Comparison of ENCODE assay signal across 16 cellular contexts in genomic region chr1:58035523-58035922, GRCh38.
A peak's percentile ranks its signal among the peaks of the same experiment; 100 is the strongest.
DNase-seq lines count a peak whose midpoint lies in the region; ATAC-seq, FAIRE-seq and TF ChIP-seq lines count a peak whose summit lies in the region.
"Had no signal": no experiment of that assay in that cellular context is flagged by ENCODE, and none has a peak within 500 bp of the region (broad histone marks: within the 10 kb centered on the region; RNA-seq: fewer than 3 reads in every experiment).

No MANE protein-coding gene starts in this region.

- H3K36me3 Mint-ChIP-seq in neural progenitor cell: no peaks in the 10 kb centered on the region

- no peak overlapping the region for H3K4me3 Mint-ChIP-seq in neural progenitor cell
- H3K4me3 Mint-ChIP-seq: activated T-cell treated with anti-CD3 and anti-CD28 coated beads, Interleukin-2, amount 50 U/mL, for 24 hours; nephron progenitor cell had no signal

- peaks cover 21% of the 10 kb centered on the region for H3K4me1 ChIP-seq in Loucy (ENCODE audit: insufficient read depth, low read length, poor library complexity, severe bottlenecking)
- H3K4me1 ChIP-seq in K562 (replicated peaks in 1 of 2; ENCODE audit: control insufficient read depth in 2 of 2, insufficient read depth in 2 of 2, low read length in 2 of 2): no peaks in the 10 kb centered on the region
- H3K4me1 ChIP-seq in neural progenitor cell: peaks cover 16% of the 10 kb centered on the region
- H3K4me1 ChIP-seq: A549, adrenal gland, left ventricle myocardium inferior had no signal

- no peaks in the 10 kb centered on the region for H4K20me1 ChIP-seq in Loucy (ENCODE audit: insufficient read depth, low read length, poor library complexity, severe bottlenecking)
- no peaks in the 10 kb centered on the region for H4K20me1 ChIP-seq in K562 (replicated peaks; ENCODE audit: control insufficient read depth, insufficient read depth, low read length)
- H4K20me1 ChIP-seq in neural progenitor cell (ENCODE audit: low read depth): no peaks in the 10 kb centered on the region

- H2AFZ ChIP-seq in Loucy (ENCODE audit: low read length) (no peak overlapping the region), K562 (ENCODE audit: low read depth, low read length) (no peak overlapping the region), neural progenitor cell (replicated peaks) (no peak overlapping the region)

- H3K9me2 ChIP-seq in Loucy (replicated peaks; ENCODE audit: low read depth, low read length): no peaks in the 10 kb centered on the region

- no peaks in the 10 kb centered on the region for H3K79me2 ChIP-seq in Loucy (ENCODE audit: insufficient read depth, low read length)
- no peaks in the 10 kb centered on the region for H3K79me2 ChIP-seq in K562 (ENCODE audit: control insufficient read depth, insufficient read depth, low read length)
- no peaks in the 10 kb centered on the region for H3K79me2 ChIP-seq in neural progenitor cell (ENCODE audit: low read depth)

- intact Hi-C loops in K562 (cut with micrococcal nuclease): no loop called here

- TF ChIP-seq EP300 in K562 (IDR thresholded peaks at IDR 0.05; ENCODE audit: low read length): no peak

- H3K9me3 Mint-ChIP-seq in neural progenitor cell: no peaks in the 10 kb centered on the region
- H3K9me3 Mint-ChIP-seq: activated T-cell treated with anti-CD3 and anti-CD28 coated beads, Interleukin-2, amount 50 U/mL, for 24 hours; nephron progenitor cell had no signal

- CTCF ChIA-PET in K562 (lab: Yijun Ruan, JAX; ENCODE audit: low intra/inter-chr PET ratio): interaction anchor here (0.7 kb wide), 1 partner anchor 165 kb away, joined by 3 read pairs; no protein-coding TSS in a partner anchor

- H3K4me2 ChIP-seq in Loucy (ENCODE audit: low read depth, low read length, poor library complexity, severe bottlenecking) (no peak overlapping the region), K562 (ENCODE audit: insufficient read depth, low read length) (no peak overlapping the region), neural progenitor cell (no peak overlapping the region)
- H3K4me2 ChIP-seq: A549 had no signal

- no peaks in the 10 kb centered on the region for H3F3A ChIP-seq in Loucy (ENCODE audit: low read depth)
- peaks cover 3% of the 10 kb centered on the region for H3F3A ChIP-seq in neural progenitor cell (ENCODE audit: low read depth)

- no peaks in the 10 kb centered on the region for H3K27me3 Mint-ChIP-seq in neural progenitor cell (ENCODE audit: insufficient read depth, low read depth)

- no peaks in the 10 kb centered on the region for H3K36me3 ChIP-seq in Loucy (ENCODE audit: insufficient read depth, low read length)
- no peaks in the 10 kb centered on the region for H3K36me3 ChIP-seq in K562 (ENCODE audit: control insufficient read depth, insufficient read depth, low read length)
- H3K36me3 ChIP-seq in neural progenitor cell: no peaks in the 10 kb centered on the region
- H3K36me3 ChIP-seq: adrenal gland, left ventricle myocardium inferior had no signal

- POLR2A ChIA-PET in K562 (lab: Yijun Ruan, JAX): interaction anchor here (1.2 kb wide), 1 partner anchor 11 kb away, joined by 4 read pairs; no protein-coding TSS in a partner anchor

- H3K27me3 ChIP-seq in Loucy (ENCODE audit: insufficient read depth, low read length, poor library complexity, severe bottlenecking) (no peaks in the 10 kb centered on the region), K562 (ENCODE audit: control insufficient read depth in 2 of 2, insufficient read depth in 2 of 2, low read length in 2 of 2) (no peaks in the 10 kb centered on the region; a peak in 1 of 5 replicates), neural progenitor cell (no peaks in the 10 kb centered on the region)

- FAIRE-seq in K562 (lab: Jason Lieb, UNC): no peak
- FAIRE-seq: A549, small intestine had no signal

- no peaks in the 10 kb centered on the region for H3K9me1 ChIP-seq in K562 (ENCODE audit: control insufficient read depth, insufficient read depth, low read length)

- H3K27ac ChIP-seq in K562 (ENCODE audit: extremely low read depth, low read depth, low read length) (no peak overlapping the region), neural progenitor cell (no peak overlapping the region)
- H3K27ac ChIP-seq: A549, adrenal gland, left ventricle myocardium inferior had no signal

- H3K4me3 ChIP-seq in Loucy (ENCODE audit: low read length, poor library complexity, severe bottlenecking): no peak overlapping the region
- no peak overlapping the region for H3K4me3 ChIP-seq in K562
- H3K4me3 ChIP-seq in neural progenitor cell: no peak overlapping the region
- H3K4me3 ChIP-seq: A549, adrenal gland, left ventricle myocardium inferior had no signal

- TF ChIP-seq POLR2A in K562 (conservative IDR thresholded peaks at IDR 0.05): no peak

- TF ChIP-seq RAD21 in K562 (CRISPR knock-in tag; conservative IDR thresholded peaks at IDR 0.05 in 1 of 2, IDR thresholded peaks at IDR 0.05 in 1 of 2): peak in 1 of 2 experiments; percentile 32; a peak in 2 of 4 replicates

- WGBS in K562 (ENCODE audit: insufficient coverage, low coverage, missing lambda C conversion rate): 0% methylated on average over 2 of the region's 2 CpGs

- in situ Hi-C loops in K562 (cut with MboI): loop anchor here (25.0 kb wide), 1 partner anchor 1198 kb away; no protein-coding TSS in a partner anchor

- DNase-seq in NCI-H1436 (lab: John Stamatoyannopoulos, UW) (peak; percentile 27), NCI-H1436 treated with DMSO at 0.1 percent for 48 hours (lab: John Stamatoyannopoulos, UW) (no peak), K562 (ENCODE audit: extremely low read depth in 1 of 4, low spot score in 3 of 4) (peak; percentile 2 to 19 (median 10)), neural progenitor cell (ENCODE audit: low spot score) (peak; percentile 64), H4 (ENCODE audit: low spot score) (no peak)
- no peak for DNase-seq in activated CD4-positive, alpha-beta T cell treated with anti-CD3 and anti-CD28 coated beads, Interleukin-2, amount 50 U/mL, for 1 hour
- no peak for DNase-seq in stimulated activated CD4-positive, alpha-beta T cell treated with anti-CD3 and anti-CD28 coated beads, Interleukin-4, amount 100 ng/mL, for 4 hours
- DNase-seq: activated CD4-positive, CD25-positive, alpha-beta regulatory T cell; activated T-cell treated with anti-CD3 and anti-CD28 coated beads, Interleukin-2, amount 50 U/mL, for 24 hours; adrenal gland; DMS79; left ventricle myocardium inferior; nephron progenitor cell; small intestine had no signal

- BruUV-seq in K562 (replicated peaks; lab: Mats Ljungman, UMichigan): no TSS peak

- H3K4me1 Mint-ChIP-seq in neural progenitor cell: peaks cover 17% of the 10 kb centered on the region
- H3K4me1 Mint-ChIP-seq: nephron progenitor cell had no signal

- no peak overlapping the region for H3K9ac ChIP-seq in Loucy (ENCODE audit: low read depth, low read length, poor library complexity, severe bottlenecking)
- no peak overlapping the region for H3K9ac ChIP-seq in K562 (ENCODE audit: insufficient read depth in 1 of 2, low read depth in 2 of 2, low read length in 2 of 2)
- H3K9ac ChIP-seq in neural progenitor cell: no peak overlapping the region

- peak; percentile 67 for ATAC-seq in K562
- ATAC-seq: A549 had no signal

- H3K9me3 ChIP-seq in Loucy (ENCODE audit: insufficient read depth, low read depth, low read length): no peaks in the 10 kb centered on the region
- no peaks in the 10 kb centered on the region for H3K9me3 ChIP-seq in K562 (replicated peaks; ENCODE audit: control insufficient read depth, insufficient read depth, low read depth, low read length)
- no peaks in the 10 kb centered on the region for H3K9me3 ChIP-seq in neural progenitor cell (ENCODE audit: low read depth)
- H3K9me3 ChIP-seq: A549, adrenal gland, left ventricle myocardium inferior had no signal

- TF ChIP-seq CTCF in Loucy (conservative IDR thresholded peaks at IDR 0.05; ENCODE audit: low read length) (peak; percentile 65), K562 (IDR thresholded peaks at IDR 0.05 in 2 of 3, conservative IDR thresholded peaks at IDR 0.05 in 1 of 3; ENCODE audit: insufficient read depth in 2 of 3, low read depth in 1 of 3, low read length in 3 of 3) (peak; percentile 9 to 29 (median 9); a peak in 3 of 6 replicates), neural progenitor cell (IDR thresholded peaks at IDR 0.05) (peak; percentile 56)

- no peak overlapping the region for H3K27ac Mint-ChIP-seq in neural progenitor cell
- H3K27ac Mint-ChIP-seq: activated T-cell treated with anti-CD3 and anti-CD28 coated beads, Interleukin-2, amount 50 U/mL, for 24 hours; nephron progenitor cell had no signal

TF ChIP-seq in K562, 482 proteins besides CTCF, POLR2A, EP300 and RAD21 (continues in another document):
- TF ChIP-seq, protein P1, sequence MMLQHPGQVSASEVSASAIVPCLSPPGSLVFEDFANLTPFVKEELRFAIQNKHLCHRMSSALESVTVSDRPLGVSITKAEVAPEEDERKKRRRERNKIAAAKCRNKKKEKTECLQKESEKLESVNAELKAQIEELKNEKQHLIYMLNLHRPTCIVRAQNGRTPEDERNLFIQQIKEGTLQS (IDR thresholded peaks at IDR 0.05): no peak
- TF ChIP-seq, protein P1 (CRISPR knock-in tag; conservative IDR thresholded peaks at IDR 0.05): no peak
- TF ChIP-seq CBFB (CRISPR knock-in tag; IDR thresholded peaks at IDR 0.05): no peak
- no peak for TF ChIP-seq IRF9 (tag; IDR thresholded peaks at IDR 0.05)
- no peak for TF ChIP-seq MECOM (CRISPR knock-in tag; IDR thresholded peaks at IDR 0.05)
- TF ChIP-seq ZNF165 (CRISPR knock-in tag; IDR thresholded peaks at IDR 0.05; ENCODE audit: borderline replicate concordance): no peak

Comparison
In these comparisons a context has a peak if more than half of its experiments do, and no peak if none do; other contexts are left out.
1. DNase-seq: peak in NCI-H1436 (single experiment), K562 (4 of 4) and neural progenitor cell (single experiment); none in NCI-H1436 treated with DMSO at 0.1 percent for 48 hours (single experiment), activated CD4-positive, alpha-beta T cell treated with anti-CD3 and anti-CD28 coated beads, Interleukin-2, amount 50 U/mL, for 1 hour (single experiment), H4 (single experiment) and stimulated activated CD4-positive, alpha-beta T cell treated with anti-CD3 and anti-CD28 coated beads, Interleukin-4, amount 100 ng/mL, for 4 hours (0 of 2).
2. CTCF ChIP-seq: peak in every context shown above with its lines; median percentile 65 in Loucy; 56 in neural progenitor cell; 9 in K562.